4 cellular contexts compared by ENCODE assay signal in genomic region chr7:3021224-3021623, GRCh38. TPM values are rescaled to one million over a fixed set of nuclear protein-coding genes. Genes with fewer than 3 reads are reported as not detected.
"Had no signal": no experiment of that assay in that cellular context is flagged by ENCODE, and none has a peak within 500 bp of the region (broad histone marks: within the 10 kb centered on the region; RNA-seq: fewer than 3 reads in every experiment).

No MANE protein-coding gene starts in this region.

RNA-seq across cellular contexts. Expression of gene CARD11, which starts 22.4 kb away (rescaled TPM):
- total RNA-seq: LHCN-M2, MCF 10A, PC-3, SJCRH30 had no signal
